In the genomic region with DNA sequence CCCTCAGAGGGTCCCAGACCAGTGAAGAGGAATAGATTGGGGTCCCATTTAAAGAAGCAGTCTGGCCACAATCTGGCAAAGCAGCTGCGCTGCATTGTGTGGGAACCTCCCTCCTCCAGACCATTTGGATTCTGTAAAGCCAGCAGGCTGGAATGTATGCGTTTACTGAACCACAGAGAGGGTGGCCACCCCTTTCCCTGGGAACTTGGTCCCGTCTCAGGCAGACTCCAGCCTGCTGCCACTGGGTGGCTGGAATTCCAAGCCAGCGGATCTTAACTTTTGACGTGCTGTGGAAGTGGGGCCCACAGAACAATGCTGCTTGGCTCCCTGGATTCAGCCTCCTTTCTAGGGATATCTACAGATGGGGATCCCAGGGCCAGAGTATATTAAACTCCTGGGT, we compare ENCODE assay signal across 14 cellular contexts.
DNase-seq lines count a peak whose midpoint lies in the region; ATAC-seq and TF ChIP-seq lines count a peak whose summit lies in the region.
"Had no signal": no experiment of that assay in that cellular context is flagged by ENCODE, and none has a peak within 500 bp of the region (broad histone marks: within the 10 kb centered on the region; RNA-seq: fewer than 3 reads in every experiment).

No MANE protein-coding gene starts in this region.

- H3K14ac ChIP-seq in H9 (ENCODE audit: insufficient read depth, low read length): no peak overlapping the region

- H3K27ac ChIP-seq in H9 (ENCODE audit: insufficient read length, low read depth, low read length) (no peak overlapping the region), endodermal cell (ENCODE audit: low read depth, low read length) (no peak overlapping the region)
- H3K27ac ChIP-seq: BLaER1 treated with 17β-estradiol and CSF1 and Interleukin-3, amounts not matched to agents 10 nM and 100 nM had no signal

- H3K4me1 ChIP-seq in H9 (ENCODE audit: insufficient read depth, low read length) (no peaks in the 10 kb centered on the region), endodermal cell (ENCODE audit: control insufficient read depth, insufficient read depth, low read length) (no peaks in the 10 kb centered on the region)
- H3K4me1 ChIP-seq: BLaER1 treated with 17β-estradiol and CSF1 and Interleukin-3, amounts not matched to agents 10 nM and 100 nM had no signal

- H4K5ac ChIP-seq in H9 (ENCODE audit: insufficient read length, low read depth, low read length): no peak overlapping the region

- H3K4ac ChIP-seq in H9 (ENCODE audit: low read depth, low read length): no peak overlapping the region

- H3K79me2 ChIP-seq in H9 (ENCODE audit: insufficient read depth, low read length): no peaks in the 10 kb centered on the region

- H3K9me3 Mint-ChIP-seq in H9 (peaks cover 0 to 41% of the 10 kb centered on the region in 2 experiments; a peak in 4 of 5 replicates), endodermal cell (no peaks in the 10 kb centered on the region), mesothelial cell of epicardium (peaks cover 31% of the 10 kb centered on the region), chondrocyte (ENCODE audit: low read depth) (peaks cover 33% of the 10 kb centered on the region)

- no peak overlapping the region for H2BK5ac ChIP-seq in H9 (ENCODE audit: insufficient read length, low read length)

- H3K27me3 Mint-ChIP-seq in H9 (ENCODE audit: low read depth) (no peaks in the 10 kb centered on the region), endodermal cell (ENCODE audit: insufficient read depth) (no peaks in the 10 kb centered on the region), mesothelial cell of epicardium (ENCODE audit: low read depth) (no peaks in the 10 kb centered on the region), chondrocyte (ENCODE audit: low read depth) (no peaks in the 10 kb centered on the region)
- H3K27me3 Mint-ChIP-seq: CD4-positive, CD25-positive, alpha-beta regulatory T cell had no signal

- no peaks in the 10 kb centered on the region for H3K36me3 ChIP-seq in endodermal cell (ENCODE audit: control insufficient read depth, insufficient read depth, low read length)
- H3K36me3 ChIP-seq: BLaER1 treated with 17β-estradiol and CSF1 and Interleukin-3, amounts not matched to agents 10 nM and 100 nM had no signal

- no peaks in the 10 kb centered on the region for H3K23me2 ChIP-seq in H9 (ENCODE audit: insufficient read length, low read depth, low read length, poor library complexity, severe bottlenecking)

- H2BK15ac ChIP-seq in H9 (ENCODE audit: low read depth, low read length): no peak overlapping the region

- no peak for ATAC-seq in GM21737 (IDR thresholded peaks at IDR 0.05; ENCODE audit: unreplicated experiment)
- ATAC-seq: GM12878 had no signal

- no peaks in the 10 kb centered on the region for H3K4me1 Mint-ChIP-seq in H9
- H3K4me1 Mint-ChIP-seq in endodermal cell: no peaks in the 10 kb centered on the region
- H3K4me1 Mint-ChIP-seq in mesothelial cell of epicardium: no peaks in the 10 kb centered on the region
- no peaks in the 10 kb centered on the region for H3K4me1 Mint-ChIP-seq in chondrocyte (ENCODE audit: low read depth)
- H3K4me1 Mint-ChIP-seq: CD4-positive, CD25-positive, alpha-beta regulatory T cell had no signal

- no peak overlapping the region for H3T11ph ChIP-seq in H9 (ENCODE audit: low read length)

- H3K79me1 ChIP-seq in H9 (ENCODE audit: insufficient read depth, low read depth, low read length, poor library complexity, severe bottlenecking): no peaks in the 10 kb centered on the region

- H3K27ac Mint-ChIP-seq in H9 (no peak overlapping the region; a peak in 2 of 7 replicates), endodermal cell (no peak overlapping the region), mesothelial cell of epicardium (peak overlapping the region; percentile 25), chondrocyte (ENCODE audit: unreplicated experiment) (no peak overlapping the region)
- H3K27ac Mint-ChIP-seq: CD4-positive, CD25-positive, alpha-beta regulatory T cell; HFFc6 had no signal

- H3K9me3 ChIP-seq in H9 (ENCODE audit: control insufficient read depth, low read depth, low read length): no peaks in the 10 kb centered on the region
- no peaks in the 10 kb centered on the region for H3K9me3 ChIP-seq in endodermal cell (ENCODE audit: control insufficient read depth, low read length)

- H3K4me3 Mint-ChIP-seq in H9 (no peak overlapping the region), endodermal cell (no peak overlapping the region), mesothelial cell of epicardium (no peak overlapping the region), chondrocyte (ENCODE audit: unreplicated experiment) (no peak overlapping the region)
- H3K4me3 Mint-ChIP-seq: CD4-positive, CD25-positive, alpha-beta regulatory T cell; HFFc6 had no signal

- no CpG with 5 or more reads among the region's 5 CpGs for WGBS in H9 (ENCODE audit: extremely low coverage, insufficient read length, low lambda C conversion rate)
- 82% methylated on average over 5 of the region's 5 CpGs; no CpG with 5 or more reads in 1 of the 2 experiments for WGBS in endodermal cell (ENCODE audit: insufficient coverage in 1 of 2, insufficient read length in 1 of 2), 2 experiments

- DNase-seq in H9 (no peak), endodermal cell (peak; percentile 43), mesothelial cell of epicardium (ENCODE audit: low spot score in 2 of 2, unreplicated experiment in 2 of 2) (no peak), chondrocyte (ENCODE audit: low spot score) (no peak)
- no peak for DNase-seq in activated effector memory CD4-positive, alpha-beta T cell treated with anti-CD3 and anti-CD28 coated beads, Interleukin-2, amount 50 U/mL, for 16 hours
- DNase-seq in activated naive CD4-positive, alpha-beta T cell (lab: John Stamatoyannopoulos, UW): no peak
- DNase-seq: ACHN; CD4-positive, CD25-positive, alpha-beta regulatory T cell; GOT3; HCEC 1CT; HFFc6 had no signal

- H2BK20ac ChIP-seq in H9 (ENCODE audit: low read depth, low read length, poor library complexity, severe bottlenecking): no peak overlapping the region

- H3K27me3 ChIP-seq in H9 (ENCODE audit: insufficient read depth, low read length) (no peaks in the 10 kb centered on the region), endodermal cell (ENCODE audit: control insufficient read depth, insufficient read depth, low read length, poor library complexity, severe bottlenecking) (no peaks in the 10 kb centered on the region)

- H2AFZ ChIP-seq in H9 (ENCODE audit: low read length): no peak overlapping the region

- no peak overlapping the region for H3K56ac ChIP-seq in H9 (ENCODE audit: insufficient read length, low read depth, low read length)

- no peak overlapping the region for H2BK120ac ChIP-seq in H9 (ENCODE audit: low read depth, low read length, poor library complexity, severe bottlenecking)

- TF ChIP-seq CTCF in H9 (conservative IDR thresholded peaks at IDR 0.05): 0 out of 3 replicates have a peak, but pooled peaks have one; percentile 14
- TF ChIP-seq CTCF in endodermal cell (conservative IDR thresholded peaks at IDR 0.05): peak; percentile 28
- no peak for TF ChIP-seq CTCF in mesothelial cell of epicardium (IDR thresholded peaks at IDR 0.05; ENCODE audit: unreplicated experiment)
- no peak for TF ChIP-seq CTCF in chondrocyte (IDR thresholded peaks at IDR 0.05)

- no peak overlapping the region for H4K91ac ChIP-seq in H9 (ENCODE audit: insufficient read length, low read depth, low read length)

- 0 out of 7 replicates have a peak, but pooled peaks cover 0 to 3% (median 0%) of the 10 kb centered on the region in 3 experiments for H3K36me3 Mint-ChIP-seq in H9 (ENCODE audit: insufficient read depth in 1 of 3, low read depth in 3 of 3)
- no peaks in the 10 kb centered on the region for H3K36me3 Mint-ChIP-seq in endodermal cell (ENCODE audit: low read depth)
- peaks cover 3% of the 10 kb centered on the region for H3K36me3 Mint-ChIP-seq in mesothelial cell of epicardium
- H3K36me3 Mint-ChIP-seq in chondrocyte (ENCODE audit: low read depth): no peaks in the 10 kb centered on the region
- H3K36me3 Mint-ChIP-seq: CD4-positive, CD25-positive, alpha-beta regulatory T cell had no signal

- H2BK12ac ChIP-seq in H9 (ENCODE audit: insufficient read length, low read depth, low read length): no peak overlapping the region

- H2AK5ac ChIP-seq in H9 (ENCODE audit: insufficient read length, low read length): no peak overlapping the region

- H3K4me3 ChIP-seq in endodermal cell (ENCODE audit: low read length): no peak overlapping the region
- H3K4me3 ChIP-seq: BLaER1 treated with 17β-estradiol and CSF1 and Interleukin-3, amounts not matched to agents 10 nM and 100 nM; GM12878 had no signal

- H3K23ac ChIP-seq in H9 (ENCODE audit: insufficient read length, low read depth, low read length): no peak overlapping the region

- H3K4me2 ChIP-seq in H9 (ENCODE audit: insufficient read depth, insufficient read length, low read length): no peak overlapping the region
- H3K4me2 ChIP-seq: BLaER1 treated with 17β-estradiol and CSF1 and Interleukin-3, amounts not matched to agents 10 nM and 100 nM had no signal

- H4K20me1 ChIP-seq in H9 (ENCODE audit: control insufficient read depth, insufficient read depth, insufficient read length): no peaks in the 10 kb centered on the region

- H3K18ac ChIP-seq in H9 (ENCODE audit: insufficient read length, low read depth, low read length): no peak overlapping the region

- H3K9ac ChIP-seq in H9 (ENCODE audit: extremely low read depth, insufficient read length, low read length): no peak overlapping the region
- H3K9ac ChIP-seq in endodermal cell (ENCODE audit: extremely low read depth, low read length, poor library complexity, severe bottlenecking): no peak overlapping the region
- H3K9ac ChIP-seq: BLaER1 treated with 17β-estradiol and CSF1 and Interleukin-3, amounts not matched to agents 10 nM and 100 nM had no signal

- no peak overlapping the region for H4K8ac ChIP-seq in H9 (replicated peaks; ENCODE audit: insufficient read length, low read depth, low read length)

Comparison
In these comparisons a context has a peak if more than half of its experiments do, and no peak if none do; other contexts are left out.
1. CTCF ChIP-seq: peak in H9 (single experiment) and endodermal cell (single experiment); none in mesothelial cell of epicardium (single experiment) and chondrocyte (single experiment).